14 cellular contexts compared by ENCODE assay signal in the genomic region with DNA sequence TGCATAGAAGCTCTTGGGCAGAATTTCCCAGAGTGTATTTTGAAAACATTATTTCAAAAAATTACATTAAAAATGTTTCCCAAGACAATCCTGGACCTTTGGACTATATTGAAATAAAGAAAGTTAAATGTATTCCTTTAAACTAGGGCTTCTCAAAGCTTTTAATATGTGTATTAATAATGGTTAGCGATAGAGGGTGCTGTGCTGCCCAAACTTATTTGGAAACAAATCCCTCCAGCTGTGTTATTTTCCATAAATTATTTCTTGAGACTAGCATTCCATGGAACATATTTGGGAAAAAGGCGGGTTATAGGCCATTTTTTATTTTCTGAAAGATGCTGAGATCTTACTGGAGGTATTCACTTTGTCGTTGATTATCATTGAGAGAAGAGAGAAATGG.
"Had no signal": no experiment of that assay in that cellular context is flagged by ENCODE, and none has a peak within 500 bp of the region (broad histone marks: within the 10 kb centered on the region; RNA-seq: fewer than 3 reads in every experiment).

No MANE protein-coding gene starts in this region.

- H3K4me1 ChIP-seq: body of pancreas, pancreas, upper lobe of left lung had no signal

- H3K27me3 Mint-ChIP-seq: activated T-cell treated with anti-CD3 and anti-CD28 coated beads, Interleukin-2, amount 50 U/mL, for 24 hours; central memory CD8-positive, alpha-beta T cell; dendritic cell treated with granulocyte-macrophage colony-stimulating factor and Interleukin-4, amounts not matched to agents 40 ng/mL and 50 ng/mL, for 4 days had no signal

- H3K36me3 ChIP-seq: pancreas, upper lobe of left lung had no signal

- H3K36me3 Mint-ChIP-seq: activated naive CD4-positive, alpha-beta T cell treated with anti-CD3 and anti-CD28 coated beads, Interleukin-2, amount 50 U/mL, for 72 hours had no signal

- H3K4me3 ChIP-seq: body of pancreas, pancreas, upper lobe of left lung had no signal

- H3K27me3 ChIP-seq: body of pancreas, pancreas, upper lobe of left lung had no signal

- H3K27ac ChIP-seq: body of pancreas, pancreas, upper lobe of left lung had no signal

- DNase-seq: activated CD4-positive, alpha-beta T cell treated with anti-CD3 and anti-CD28 coated beads, Interleukin-2, amount 50 U/mL, for 1 hour; activated effector memory CD4-positive, alpha-beta T cell treated with Interleukin-2 at 50 U/mL for 16 hours; activated T-cell treated with anti-CD3 and anti-CD28 coated beads, Interleukin-2, amount 50 U/mL, for 24 hours; amniotic stem cell; body of pancreas; erythroblast; hippocampal formation; pancreas; stimulated activated CD4-positive, alpha-beta T cell treated with anti-CD3 and anti-CD28 coated beads, Interleukin-2, amount 100 ng/mL, for 48 hours; stimulated activated naive CD8-positive, alpha-beta T cell treated with anti-CD3 and anti-CD28 coated beads, Interleukin-15, Interleukin-2, amounts not matched to agents 100 U/mL and 50 U/mL, for 24 hours; upper lobe of left lung had no signal

- H3K4me1 Mint-ChIP-seq: central memory CD8-positive, alpha-beta T cell had no signal

- H3K4me3 Mint-ChIP-seq: activated T-cell treated with anti-CD3 and anti-CD28 coated beads, Interleukin-2, amount 50 U/mL, for 24 hours; central memory CD8-positive, alpha-beta T cell; dendritic cell treated with granulocyte-macrophage colony-stimulating factor and Interleukin-4, amounts not matched to agents 40 ng/mL and 50 ng/mL, for 4 days had no signal

- H3K9me3 ChIP-seq: body of pancreas, pancreas, upper lobe of left lung had no signal

- H3K27ac Mint-ChIP-seq: activated naive CD4-positive, alpha-beta T cell treated with anti-CD3 and anti-CD28 coated beads, Interleukin-2, amount 50 U/mL, for 72 hours; activated T-cell treated with anti-CD3 and anti-CD28 coated beads, Interleukin-2, amount 50 U/mL, for 24 hours; dendritic cell treated with granulocyte-macrophage colony-stimulating factor and Interleukin-4, amounts not matched to agents 40 ng/mL and 50 ng/mL, for 4 days had no signal
